Comparison of ENCODE assay signal across 35 cellular contexts in genomic region chr1:1046243-1046642, GRCh38. TPM values are rescaled to one million over a fixed set of nuclear protein-coding genes. Genes with fewer than 3 reads are reported as not detected.
"Had no signal": no experiment of that assay in that cellular context is flagged by ENCODE, and none has a peak within 500 bp of the region (broad histone marks: within the 10 kb centered on the region; RNA-seq: fewer than 3 reads in every experiment).

No MANE protein-coding gene starts in this region.

- H3K36me3 Mint-ChIP-seq: immature natural killer cell, naive B cell, natural killer cell had no signal

- DNase-seq: hypothalamus; immature natural killer cell; kidney; left colon; left lung; lower lobe of right lung; mesendoderm; naive B cell; natural killer cell; nucleus accumbens; pancreas; posterior cingulate gyrus; retina; right cardiac atrium; stimulated activated CD4-positive, alpha-beta T cell treated with anti-CD3 and anti-CD28 coated beads, Interleukin-1b, Interleukin-23, amount 100 ng/mL, for 48 hours; stimulated activated CD4-positive, alpha-beta T cell treated with anti-CD3 and anti-CD28 coated beads, Interleukin-2, amount 100 ng/mL, for 48 hours; stimulated activated CD4-positive, alpha-beta T cell treated with anti-CD3 and anti-CD28 coated beads, Interleukin-4, amount 100 ng/mL, for 4 hours; stimulated activated CD8-positive, alpha-beta memory T cell treated with anti-CD3 and anti-CD28 coated beads, Interleukin-4, amount 100 ng/mL, for 48 hours; stimulated activated naive CD4-positive, alpha-beta T cell treated with Interleukin-2 at 50 U/mL for 16 hours; stimulated activated naive CD8-positive, alpha-beta T cell treated with anti-CD3 and anti-CD28 coated beads, Interleukin-15, amount 100 ng/mL, for 72 hours; substantia nigra; uterus had no signal

- FAIRE-seq: islet of Langerhans, kidney, pancreas had no signal

- H3K36me3 ChIP-seq: prostate gland, uterus had no signal

- ATAC-seq: left colon; left lung; lower lobe of right lung; natural killer cell; pancreas; right cardiac atrium; stimulated activated memory B cell treated with anti-CD40 and anti-IgM and Interleukin-4, amounts not matched to agents 10 μg/mL and 1 μg/mL and 100 μg/mL, for 72 hours; stimulated activated naive CD8-positive, alpha-beta T cell treated with anti-CD3 and anti-CD28 coated beads, Interleukin-15, amount 100 ng/mL, for 72 hours had no signal

- H3K9me3 Mint-ChIP-seq: immature natural killer cell, mesothelial cell of epicardium, natural killer cell, type B pancreatic cell had no signal

- H3K4me3 ChIP-seq: left lung, lower lobe of right lung, pancreas, prostate gland, smooth muscle cell, tibial nerve, uterus had no signal

- H3K4me3 Mint-ChIP-seq: immature natural killer cell; mesothelial cell of epicardium; naive B cell; natural killer cell; stimulated activated memory B cell treated with anti-CD40 and anti-IgM and Interleukin-4, amounts not matched to agents 10 μg/mL and 1 μg/mL and 100 μg/mL, for 72 hours; stimulated activated naive CD8-positive, alpha-beta T cell treated with anti-CD3 and anti-CD28 coated beads, Interleukin-15, amount 100 ng/mL, for 72 hours; type B pancreatic cell had no signal

- H3K9me3 ChIP-seq: left lung, lower lobe of right lung, pancreas, prostate gland, tibial nerve, uterus had no signal

- H3K4me2 ChIP-seq: smooth muscle cell had no signal

- H3K27ac ChIP-seq: left lung, lower lobe of right lung, pancreas, prostate gland, tibial nerve, uterus had no signal

- H3K27ac Mint-ChIP-seq: immature natural killer cell; mesothelial cell of epicardium; naive B cell; natural killer cell; stimulated activated memory B cell treated with anti-CD40 and anti-IgM and Interleukin-4, amounts not matched to agents 10 μg/mL and 1 μg/mL and 100 μg/mL, for 72 hours; stimulated activated naive CD8-positive, alpha-beta T cell treated with anti-CD3 and anti-CD28 coated beads, Interleukin-15, amount 100 ng/mL, for 72 hours; type B pancreatic cell had no signal

- H3K4me1 ChIP-seq: left lung, lower lobe of right lung, pancreas, prostate gland, uterus had no signal

- H3K4me1 Mint-ChIP-seq: immature natural killer cell; mesothelial cell of epicardium; natural killer cell; stimulated activated naive CD8-positive, alpha-beta T cell treated with anti-CD3 and anti-CD28 coated beads, Interleukin-15, amount 100 ng/mL, for 72 hours had no signal

- H3K27me3 ChIP-seq: pancreas, tibial nerve, uterus had no signal

- H3K27me3 Mint-ChIP-seq: naive B cell; stimulated activated memory B cell treated with anti-CD40 and anti-IgM and Interleukin-4, amounts not matched to agents 10 μg/mL and 1 μg/mL and 100 μg/mL, for 72 hours; stimulated activated naive CD8-positive, alpha-beta T cell treated with anti-CD3 and anti-CD28 coated beads, Interleukin-15, amount 100 ng/mL, for 72 hours; type B pancreatic cell had no signal

RNA-seq across cellular contexts. Expression of gene RNF223, which starts 27.9 kb away (rescaled TPM):
- total RNA-seq: mononuclear cell, natural killer cell, osteoblast, right cardiac atrium, skeletal muscle tissue, temporal lobe, tibial nerve, uterus had no signal
- polyA plus RNA-seq: immature natural killer cell, liver, neural cell, right cardiac atrium had no signal
